ENCODE assay signal across 11 cellular contexts in genomic region chr19:3457531-3458228, GRCh38. TPM values are rescaled to one million over a fixed set of nuclear protein-coding genes. Genes with fewer than 3 reads are reported as not detected.
DNase-seq lines count a peak whose midpoint lies in the region; ATAC-seq and TF ChIP-seq lines count a peak whose summit lies in the region.
"Had no signal": no experiment of that assay in that cellular context is flagged by ENCODE, and none has a peak within 500 bp of the region (broad histone marks: within the 10 kb centered on the region; RNA-seq: fewer than 3 reads in every experiment).

No MANE protein-coding gene starts in this region.

- TF ChIP-seq CTCF in adrenal gland (IDR thresholded peaks at IDR 0.05) (no peak), GM13977 (IDR thresholded peaks at IDR 0.05; ENCODE audit: extremely low read depth, insufficient read depth, missing control alignments) (no peak)

- H3K4me3 ChIP-seq in adrenal gland = no peak overlapping the region
- no peak overlapping the region for H3K4me3 ChIP-seq in rectal smooth muscle tissue (ENCODE audit: low read length)

- no peak for TF ChIP-seq POLR2A in adrenal gland (IDR thresholded peaks at IDR 0.05)

- intact Hi-C loops in adrenal gland (cut with DNase I) = no loop called here
- intact Hi-C loops in left ventricle myocardium superior (cut with micrococcal nuclease) = no loop called here

- WGBS in adrenal gland, 4 donors = 41 to 43% (median 42%) methylated on average over 14 to 22 of the region's 22 CpGs

- DNase-seq in A172 (ENCODE audit: low spot score) (peak; percentile 55), adrenal gland (peak in 2 of 7 donors; percentile 41 to 58), left ventricle myocardium superior (no peak), dermis blood vessel endothelial cell (no peak), GM13977 (ENCODE audit: low spot score) (no peak), NCI-H748 (lab: John Stamatoyannopoulos, UW; ENCODE audit: unreplicated experiment) (no peak), DMS 273 treated with DMSO at 0.1 percent for 48 hours (lab: John Stamatoyannopoulos, UW) (no peak)
- DNase-seq: EL had no signal

- in situ Hi-C loops in GM13977 (cut with MboI; ENCODE audit: low pct_unique_long_range_greater_than_20kb, low sequenced_read_pairs, unreplicated experiment) = no loop called here

- H3K27ac ChIP-seq in adrenal gland (peak overlapping the region; percentile 72 to 96 (median 73)), rectal smooth muscle tissue (ENCODE audit: low read depth, low read length) (peak overlapping the region; percentile 70)

- peak; percentile 3 for ATAC-seq in left ventricle myocardium superior

- no peak overlapping the region for H3K9ac ChIP-seq in rectal smooth muscle tissue (ENCODE audit: low read length)

- no peaks in the 10 kb centered on the region for H3K9me3 ChIP-seq in adrenal gland (replicated peaks in 1 of 3)

- H3K27me3 ChIP-seq in adrenal gland (no peaks in the 10 kb centered on the region), rectal smooth muscle tissue (ENCODE audit: control insufficient read depth, insufficient read depth, low read length) (no peaks in the 10 kb centered on the region)

- peaks cover 30 to 40% of the 10 kb centered on the region in 2 donors for H3K4me1 ChIP-seq in adrenal gland (replicated peaks in 1 of 2)
- H3K4me1 ChIP-seq in rectal smooth muscle tissue (ENCODE audit: control insufficient read depth, insufficient read depth, low read length) = peaks cover 38% of the 10 kb centered on the region

- H3K36me3 ChIP-seq in adrenal gland (replicated peaks in 1 of 2) (peaks cover 0 to 68% of the 10 kb centered on the region in 2 donors), rectal smooth muscle tissue (ENCODE audit: control insufficient read depth, insufficient read depth, low read length) (peaks cover 12% of the 10 kb centered on the region)

RNA-seq across cellular contexts. Expression of gene SMIM24, which starts 22.6 kb away (rescaled TPM):
- not detected in 2 replicates for total RNA-seq in A172 (2014; rRNA removed; shearing (Covaris generic))
- total RNA-seq in adrenal gland (under 1 TPM in 1 of 8 donors, not detected in 7; 0.36 TPM), left ventricle myocardium superior (not detected), dermis blood vessel endothelial cell (not detected in 2 replicates)
- under 1 TPM in 1 of 3 donors, not detected in 2; 0.48 TPM for polyA plus RNA-seq in adrenal gland
- total RNA-seq: NCI-H460, omental fat pad had no signal

RNA-seq across cellular contexts. Expression of gene SMIM44, which starts 25.6 kb away (rescaled TPM):
- not detected in 2 replicates for total RNA-seq in A172 (2014; rRNA removed; shearing (Covaris generic))
- total RNA-seq in adrenal gland = not detected
- not detected for polyA plus RNA-seq in adrenal gland
- total RNA-seq in left ventricle myocardium superior = not detected
- not detected in 2 replicates for total RNA-seq in dermis blood vessel endothelial cell
- total RNA-seq: NCI-H460, omental fat pad had no signal

RNA-seq across cellular contexts. Expression of gene DOHH, which starts 42.8 kb away (rescaled TPM):
- 18.0 and 27.3 TPM in 2 replicates for total RNA-seq in A172 (2014; rRNA removed; shearing (Covaris generic))
- 10 to 100 TPM in 7 of 8 donors, 1 to 10 TPM in 1; 9.4 to 22.8 (median 14.0) TPM for total RNA-seq in adrenal gland
- polyA plus RNA-seq in adrenal gland = 10 to 100 TPM in 2 of 3 donors, under 1 TPM in 1; 0.92 to 19.1 (median 13.5) TPM
- 11.0 TPM for total RNA-seq in left ventricle myocardium superior
- 13.1 and 16.8 TPM in 2 replicates for total RNA-seq in dermis blood vessel endothelial cell

RNA-seq across cellular contexts. Expression of gene FZR1, which starts 48.4 kb away (rescaled TPM):
- 44.4 and 46.2 TPM in 2 replicates for total RNA-seq in A172 (2014; rRNA removed; shearing (Covaris generic))
- total RNA-seq in adrenal gland (10 to 100 TPM; 17.9 to 85.0 (median 41.7) TPM), left ventricle myocardium superior (19.2 TPM), dermis blood vessel endothelial cell (36.1 and 66.7 TPM in 2 replicates)
- 10 to 100 TPM; 24.4 to 59.1 (median 26.4) TPM for polyA plus RNA-seq in adrenal gland
